In genomic region chr6:112193111-112193510, GRCh38 we compare ENCODE assay signal across 19 cellular contexts.
DNase-seq lines count a peak whose midpoint lies in the region; ATAC-seq and TF ChIP-seq lines count a peak whose summit lies in the region.
"Had no signal": no experiment of that assay in that cellular context is flagged by ENCODE, and none has a peak within 500 bp of the region (broad histone marks: within the 10 kb centered on the region; RNA-seq: fewer than 3 reads in every experiment).

No MANE protein-coding gene starts in this region.

- peaks cover 0 to 81% (median 23%) of the 10 kb centered on the region in 9 donors for H3K36me3 ChIP-seq in heart right ventricle
- H3K36me3 ChIP-seq in subcutaneous abdominal adipose tissue (ENCODE audit: control insufficient read depth in 5 of 5, insufficient read depth in 5 of 5, low read length in 5 of 5), result peaks cover 37 to 75% (median 57%) of the 10 kb centered on the region in 5 donors

- DNase-seq in heart right ventricle, result peak; percentile 27 to 28
- DNase-seq in Right ventricle myocardium superior, result no peak
- DNase-seq in right cardiac atrium, result peak; percentile 34 to 63 (median 46)
- no peak for DNase-seq in NCI-H1048 (lab: John Stamatoyannopoulos, UW)
- no peak for DNase-seq in G401 (ENCODE audit: low spot score)
- no peak for DNase-seq in SIG-M5 (lab: John Stamatoyannopoulos, UW)
- DNase-seq: Calu3, DMS79 treated with DMSO at 0.1 percent for 48 hours, KBM-7, MV-4-11, NCI-H1105 treated with DMSO at 0.1 percent for 48 hours, NCI-H146, NCI-H1930, NCI-H2107, NCI-H524, NCI-H774, SHP77 had no signal

- no peak for TF ChIP-seq CTCF in heart right ventricle (IDR thresholded peaks at IDR 0.05)

- in situ Hi-C loops in G401 (cut with HindIII; ENCODE audit: low sequenced_read_pairs), result no loop called here

- peaks cover 8 to 68% (median 34%) of the 10 kb centered on the region in 9 donors for H3K4me1 ChIP-seq in heart right ventricle
- H3K4me1 ChIP-seq in right cardiac atrium (ENCODE audit: control insufficient read depth, insufficient read depth, low read length), result peaks cover 9% of the 10 kb centered on the region
- H3K4me1 ChIP-seq in subcutaneous abdominal adipose tissue (ENCODE audit: control insufficient read depth in 5 of 5, insufficient read depth in 5 of 5, low read length in 5 of 5), result peaks cover 4 to 36% (median 19%) of the 10 kb centered on the region in 5 donors

- ATAC-seq in heart right ventricle (peak in 7 of 8 donors; percentile 48 to 86 (median 75)), Right ventricle myocardium superior (ENCODE audit: poor library complexity) (no peak), right cardiac atrium (peak; percentile 90 to 96)

- H3K27me3 ChIP-seq in heart right ventricle, result no peaks in the 10 kb centered on the region
- H3K27me3 ChIP-seq in right cardiac atrium (ENCODE audit: control insufficient read depth, insufficient read depth), result no peaks in the 10 kb centered on the region
- no peaks in the 10 kb centered on the region for H3K27me3 ChIP-seq in subcutaneous abdominal adipose tissue (ENCODE audit: control insufficient read depth in 5 of 5, insufficient read depth in 4 of 5, low read length in 5 of 5)

- intact Hi-C loops in heart right ventricle (cut with DNase I) (loop anchor here in 2 of 10 donors (10.0 kb wide), 1 partner anchor 62 kb away; the partner anchor contains the start of gene LAMA4 (in 2 of the 2)), Right ventricle myocardium superior (cut with DNase I) (no loop called here), right cardiac atrium (cut with DNase I) (no loop called here)

- H3K4me3 ChIP-seq in heart right ventricle (no peak overlapping the region), right cardiac atrium (ENCODE audit: low read length) (no peak overlapping the region), subcutaneous abdominal adipose tissue (ENCODE audit: low read depth in 1 of 5, low read length in 5 of 5) (no peak overlapping the region)
- H3K4me3 ChIP-seq: SK-N-MC had no signal

- H3K9me3 ChIP-seq in heart right ventricle (no peaks in the 10 kb centered on the region), right cardiac atrium (ENCODE audit: control insufficient read depth, low read length) (no peaks in the 10 kb centered on the region), subcutaneous abdominal adipose tissue (ENCODE audit: control insufficient read depth in 5 of 5, low read length in 5 of 5) (no peaks in the 10 kb centered on the region)

- H3K27ac ChIP-seq in heart right ventricle, result peak overlapping the region in 3 of 10 donors; percentile 41 to 73 (median 51)
- peak overlapping the region; percentile 14 for H3K27ac ChIP-seq in right cardiac atrium (ENCODE audit: low read length)
- peak overlapping the region; percentile 59 for H3K27ac ChIP-seq in subcutaneous abdominal adipose tissue (ENCODE audit: low read depth, low read length)
- H3K27ac ChIP-seq: SK-N-MC had no signal

- H3K9ac ChIP-seq in subcutaneous abdominal adipose tissue (ENCODE audit: low read length in 5 of 5), result no peak overlapping the region

Comparison
In these comparisons a context has a peak if more than half of its experiments do, and no peak if none do; other contexts are left out.
1. DNase-seq: peak in heart right ventricle (2 of 2) and right cardiac atrium (3 of 3); none in Right ventricle myocardium superior (single experiment), NCI-H1048 (single experiment), G401 (single experiment) and SIG-M5 (single experiment).